12 cellular contexts compared by ENCODE assay signal in genomic region chr2:15984367-15985255, GRCh38. TPM values are rescaled to one million over a fixed set of nuclear protein-coding genes. Genes with fewer than 3 reads are reported as not detected.
DNase-seq lines count a peak whose midpoint lies in the region; ATAC-seq lines count a peak whose summit lies in the region.
"Had no signal": no experiment of that assay in that cellular context is flagged by ENCODE, and none has a peak within 500 bp of the region (broad histone marks: within the 10 kb centered on the region; RNA-seq: fewer than 3 reads in every experiment).

No MANE protein-coding gene starts in this region.

- intact Hi-C loops in sciatic nerve (cut with DNase I): no loop called here

- ATAC-seq in sciatic nerve (peak; percentile 69), GM18519 (IDR thresholded peaks at IDR 0.05; ENCODE audit: low FRiP score, unreplicated experiment) (no peak)

- DNase-seq in NCI-H1694 treated with DMSO at 0.1 percent for 48 hours (lab: John Stamatoyannopoulos, UW): peak; percentile 80
- DNase-seq in anterior cingulate cortex (lab: John Stamatoyannopoulos, UW): peak; percentile 33 to 96 (median 88)
- peak; percentile 53 for DNase-seq in iPS-NIHi11 (ENCODE audit: low spot score)
- DNase-seq in sciatic nerve (ENCODE audit: low spot score): no peak
- no peak for DNase-seq in NCI-H2196 treated with DMSO at 0.1 percent for 48 hours (lab: John Stamatoyannopoulos, UW; ENCODE audit: unreplicated experiment)
- DNase-seq in GOT3 (lab: John Stamatoyannopoulos, UW): no peak
- DNase-seq in stimulated activated naive CD4-positive, alpha-beta T cell (lab: John Stamatoyannopoulos, UW): no peak
- DNase-seq: activated CD8-positive, alpha-beta memory T cell treated with anti-CD3 and anti-CD28 coated beads for 24 hours; DND-41; IMR-90; tibial artery had no signal

RNA-seq across cellular contexts. Expression of gene MYCN, which starts 44.3 kb away (rescaled TPM):
- 7.0 TPM for total RNA-seq in sciatic nerve
- total RNA-seq: IMR-90 had no signal

Comparison
In these comparisons a context has a peak if more than half of its experiments do, and no peak if none do; other contexts are left out.
1. DNase-seq: peak in NCI-H1694 treated with DMSO at 0.1 percent for 48 hours (single experiment), anterior cingulate cortex (58 of 58) and iPS-NIHi11 (single experiment); none in sciatic nerve (single experiment), NCI-H2196 treated with DMSO at 0.1 percent for 48 hours (single experiment), GOT3 (single experiment) and stimulated activated naive CD4-positive, alpha-beta T cell (0 of 6).